Comparison of ENCODE assay signal across 31 cellular contexts in the genomic region with DNA sequence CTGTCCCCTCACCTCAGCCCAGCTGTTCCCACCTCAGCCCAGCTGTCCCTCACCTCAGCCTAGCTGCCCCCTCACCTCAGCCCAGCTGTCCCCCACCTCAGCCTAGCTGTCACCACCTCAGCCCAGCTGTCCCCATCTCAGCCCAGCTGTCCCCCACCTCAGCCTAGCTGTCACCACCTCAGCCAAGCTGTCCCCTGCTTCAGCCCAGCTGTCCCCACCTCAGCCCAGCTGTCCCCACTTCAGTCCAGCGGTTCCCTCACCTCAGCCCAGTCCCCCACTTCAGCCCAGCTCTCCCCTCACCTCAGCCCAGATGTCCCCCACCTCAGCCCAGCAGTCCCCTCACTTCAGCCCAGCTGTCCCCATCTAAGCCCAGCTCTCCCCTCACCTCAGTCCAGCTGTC.
"Had no signal": no experiment of that assay in that cellular context is flagged by ENCODE, and none has a peak within 500 bp of the region (broad histone marks: within the 10 kb centered on the region; RNA-seq: fewer than 3 reads in every experiment).

No MANE protein-coding gene starts in this region.

- H3K27ac Mint-ChIP-seq: activated B cell treated with CpG ODN at 0.5 μM for 24 hours; activated CD4-positive, alpha-beta T cell treated with anti-CD3 and anti-CD28 coated beads for 36 hours; activated naive CD4-positive, alpha-beta T cell treated with anti-CD3 and anti-CD28 coated beads, Interleukin-2, amount 50 U/mL, for 24 hours; activated naive CD8-positive, alpha-beta T cell treated with anti-CD3 and anti-CD28 coated beads, Interleukin-2, amount 50 U/mL, for 24 hours; immature natural killer cell; memory B cell; naive thymus-derived CD4-positive, alpha-beta T cell; stimulated activated naive B cell treated with anti-CD40 and anti-IgM and Interleukin-4, amounts not matched to agents 10 μg/mL and 1 μg/mL and 100 μg/mL, for 72 hours; T-helper 17 cell had no signal

- H3K9me3 Mint-ChIP-seq: activated B cell treated with CpG ODN at 0.5 μM for 24 hours; activated naive CD4-positive, alpha-beta T cell treated with anti-CD3 and anti-CD28 coated beads, Interleukin-2, amount 50 U/mL, for 24 hours; activated naive CD8-positive, alpha-beta T cell treated with anti-CD3 and anti-CD28 coated beads, Interleukin-2, amount 50 U/mL, for 24 hours; immature natural killer cell; memory B cell; naive thymus-derived CD4-positive, alpha-beta T cell; stimulated activated naive B cell treated with anti-CD40 and anti-IgM and Interleukin-4, amounts not matched to agents 10 μg/mL and 1 μg/mL and 100 μg/mL, for 72 hours had no signal

- H3K9me3 ChIP-seq: esophagus squamous epithelium, pancreas, right atrium auricular region, stomach, thyroid gland, upper lobe of left lung had no signal

- H3K36me3 ChIP-seq: esophagus squamous epithelium, pancreas, right atrium auricular region, stomach, thyroid gland, upper lobe of left lung had no signal

- H3K4me1 Mint-ChIP-seq: activated B cell treated with CpG ODN at 0.5 μM for 24 hours; activated CD4-positive, alpha-beta T cell treated with anti-CD3 and anti-CD28 coated beads for 36 hours; activated naive CD4-positive, alpha-beta T cell treated with anti-CD3 and anti-CD28 coated beads, Interleukin-2, amount 50 U/mL, for 24 hours; activated naive CD8-positive, alpha-beta T cell treated with anti-CD3 and anti-CD28 coated beads, Interleukin-2, amount 50 U/mL, for 24 hours; immature natural killer cell; memory B cell had no signal

- DNase-seq: activated B cell treated with CpG ODN at 0.5 μM for 24 hours; activated CD4-positive, alpha-beta T cell treated with anti-CD3 and anti-CD28 coated beads for 36 hours; activated CD4-positive, alpha-beta T cell treated with anti-CD3 and anti-CD28 coated beads, Interleukin-2, amount 50 U/mL, for 4 hours; activated CD8-positive, alpha-beta memory T cell treated with anti-CD3 and anti-CD28 coated beads for 24 hours; activated gamma-delta T cell; activated naive CD8-positive, alpha-beta T cell treated with anti-CD3 and anti-CD28 coated beads, Interleukin-2, amount 50 U/mL, for 24 hours; amygdala; central memory CD4-positive, alpha-beta T cell; effector CD8-positive, alpha-beta T cell; esophagus squamous epithelium; foreskin melanocyte; immature natural killer cell; kidney; left colon; midbrain; naive thymus-derived CD4-positive, alpha-beta T cell; nucleus accumbens; stimulated activated CD4-positive, alpha-beta T cell treated with anti-CD3 and anti-CD28 coated beads, Interleukin-15, amount 100 ng/mL, for 24 hours; stimulated activated CD4-positive, alpha-beta T cell treated with anti-CD3 and anti-CD28 coated beads, Interleukin-2, amount 100 ng/mL, for 24 hours; stimulated activated naive B cell treated with anti-CD40 and anti-IgM and Interleukin-4, amounts not matched to agents 10 μg/mL and 1 μg/mL and 100 μg/mL, for 72 hours; stomach; T-helper 17 cell; thyroid gland; upper lobe of left lung had no signal

- H3K27ac ChIP-seq: epithelial cell of prostate, esophagus squamous epithelium, hepatocyte, pancreas, right atrium auricular region, stomach, thyroid gland, upper lobe of left lung had no signal

- H3K4me3 Mint-ChIP-seq: activated B cell treated with CpG ODN at 0.5 μM for 24 hours; activated CD4-positive, alpha-beta T cell treated with anti-CD3 and anti-CD28 coated beads for 36 hours; activated naive CD4-positive, alpha-beta T cell treated with anti-CD3 and anti-CD28 coated beads, Interleukin-2, amount 50 U/mL, for 24 hours; activated naive CD8-positive, alpha-beta T cell treated with anti-CD3 and anti-CD28 coated beads, Interleukin-2, amount 50 U/mL, for 24 hours; immature natural killer cell; memory B cell; naive thymus-derived CD4-positive, alpha-beta T cell; stimulated activated naive B cell treated with anti-CD40 and anti-IgM and Interleukin-4, amounts not matched to agents 10 μg/mL and 1 μg/mL and 100 μg/mL, for 72 hours; T-helper 17 cell had no signal

- H3K27me3 ChIP-seq: pancreas, right atrium auricular region, thyroid gland had no signal

- H3K4me3 ChIP-seq: esophagus squamous epithelium, hepatocyte, pancreas, right atrium auricular region, smooth muscle cell, stomach, thyroid gland, upper lobe of left lung had no signal

- H3K4me1 ChIP-seq: esophagus squamous epithelium, pancreas, right atrium auricular region, stomach, thyroid gland, upper lobe of left lung had no signal

- H3K36me3 Mint-ChIP-seq: activated naive CD4-positive, alpha-beta T cell treated with anti-CD3 and anti-CD28 coated beads, Interleukin-2, amount 50 U/mL, for 24 hours; immature natural killer cell; memory B cell; naive thymus-derived CD4-positive, alpha-beta T cell; stimulated activated naive B cell treated with anti-CD40 and anti-IgM and Interleukin-4, amounts not matched to agents 10 μg/mL and 1 μg/mL and 100 μg/mL, for 72 hours had no signal
